19 cellular contexts compared by ENCODE assay signal in the genomic region with DNA sequence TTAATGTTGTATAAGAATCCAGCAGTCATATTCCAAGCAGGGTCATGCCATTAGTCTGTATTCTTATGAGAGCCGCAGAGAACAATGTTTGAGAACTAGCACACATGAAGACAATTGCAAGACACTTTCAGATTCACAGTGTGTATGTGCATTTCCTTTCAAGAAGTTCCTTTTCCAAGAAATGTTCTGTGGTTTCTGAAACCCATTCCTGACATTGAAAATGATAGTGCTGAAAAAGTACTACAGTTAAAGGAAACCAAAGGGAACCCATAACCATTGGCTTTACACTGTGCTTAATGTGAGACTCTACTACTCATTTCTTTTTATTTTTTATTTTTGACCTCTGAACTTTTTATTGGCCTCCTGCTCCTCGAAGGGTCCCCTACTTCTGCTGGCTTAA. TPM values are rescaled to one million over a fixed set of nuclear protein-coding genes. Genes with fewer than 3 reads are reported as not detected.
DNase-seq lines count a peak whose midpoint lies in the region; ATAC-seq, FAIRE-seq and TF ChIP-seq lines count a peak whose summit lies in the region.
"Had no signal": no experiment of that assay in that cellular context is flagged by ENCODE, and none has a peak within 500 bp of the region (broad histone marks: within the 10 kb centered on the region; RNA-seq: fewer than 3 reads in every experiment).

No MANE protein-coding gene starts in this region.

- peaks cover 4% of the 10 kb centered on the region for H3K9me3 Mint-ChIP-seq in activated CD8-positive, alpha-beta T cell treated with anti-CD3 and anti-CD28 coated beads, Interleukin-2, amount 10 ng/mL, durations not matched to agents 7 days and 5 days (ENCODE audit: insufficient read depth)
- no peaks in the 10 kb centered on the region for H3K9me3 Mint-ChIP-seq in activated CD8-positive, alpha-beta T cell treated with anti-CD3 and anti-CD28 coated beads for 36 hours

- TF ChIP-seq RAD21 in K562 (CRISPR knock-in tag; conservative IDR thresholded peaks at IDR 0.05 in 1 of 2, IDR thresholded peaks at IDR 0.05 in 1 of 2) = no peak

- CTCF ChIA-PET in activated CD8-positive, alpha-beta T cell treated with anti-CD3 and anti-CD28 coated beads, Interleukin-2, amount 10 ng/mL, durations not matched to agents 7 days and 5 days (lab: Charles Lee) = no interaction called here
- CTCF ChIA-PET in activated CD8-positive, alpha-beta T cell treated with anti-CD3 and anti-CD28 coated beads for 36 hours (lab: Charles Lee) = no interaction called here
- CTCF ChIA-PET in K562 (lab: Yijun Ruan, JAX; ENCODE audit: low intra/inter-chr PET ratio) = no interaction called here

- H4K20me1 ChIP-seq in K562 (replicated peaks; ENCODE audit: control insufficient read depth, insufficient read depth, low read length) = no peaks in the 10 kb centered on the region

- no peak overlapping the region for H3K9ac ChIP-seq in K562 (ENCODE audit: insufficient read depth in 1 of 2, low read depth in 2 of 2, low read length in 2 of 2)
- H3K9ac ChIP-seq: GM23248 had no signal

- peaks cover 46% of the 10 kb centered on the region for H3K4me1 Mint-ChIP-seq in activated CD8-positive, alpha-beta T cell treated with anti-CD3 and anti-CD28 coated beads, Interleukin-2, amount 10 ng/mL, durations not matched to agents 7 days and 5 days (ENCODE audit: low read depth)
- peaks cover 17% of the 10 kb centered on the region for H3K4me1 Mint-ChIP-seq in activated CD8-positive, alpha-beta T cell treated with anti-CD3 and anti-CD28 coated beads for 36 hours (ENCODE audit: low read depth)

- no peak for ATAC-seq in activated CD8-positive, alpha-beta T cell treated with anti-CD3 and anti-CD28 coated beads, Interleukin-2, amount 10 ng/mL, durations not matched to agents 7 days and 5 days
- ATAC-seq in activated CD8-positive, alpha-beta T cell treated with anti-CD3 and anti-CD28 coated beads for 36 hours = no peak
- ATAC-seq in K562 = no peak
- ATAC-seq: A549, HCT116 had no signal

- peak overlapping the region; percentile 13 for H3K4me3 Mint-ChIP-seq in activated CD8-positive, alpha-beta T cell treated with anti-CD3 and anti-CD28 coated beads, Interleukin-2, amount 10 ng/mL, durations not matched to agents 7 days and 5 days
- no peak overlapping the region for H3K4me3 Mint-ChIP-seq in activated CD8-positive, alpha-beta T cell treated with anti-CD3 and anti-CD28 coated beads for 36 hours
- H3K4me3 Mint-ChIP-seq: CD4-positive, alpha-beta memory T cell had no signal

- peaks cover 0 to 1% of the 10 kb centered on the region in 2 experiments; a peak in 1 of 5 replicates for H3K27me3 ChIP-seq in K562 (ENCODE audit: control insufficient read depth in 2 of 2, insufficient read depth in 2 of 2, low read length in 2 of 2)

- FAIRE-seq in K562 (lab: Jason Lieb, UNC) = no peak
- FAIRE-seq: A549, G401.6, GM12891, H54 had no signal

- in situ Hi-C loops in KBM-7 (cut with MboI; ENCODE audit: low pct_unique_long_range_greater_than_20kb, low sequenced_read_pairs) (no loop called here), K562 (cut with MboI) (no loop called here)

- POLR2A ChIA-PET in activated CD8-positive, alpha-beta T cell treated with anti-CD3 and anti-CD28 coated beads, Interleukin-2, amount 10 ng/mL, durations not matched to agents 7 days and 5 days (lab: Charles Lee) = no interaction called here
- POLR2A ChIA-PET in activated CD8-positive, alpha-beta T cell treated with anti-CD3 and anti-CD28 coated beads for 36 hours (lab: Charles Lee) = no interaction called here
- POLR2A ChIA-PET in K562 (lab: Yijun Ruan, JAX) = no interaction called here

- peaks cover 8% of the 10 kb centered on the region for H3K36me3 Mint-ChIP-seq in activated CD8-positive, alpha-beta T cell treated with anti-CD3 and anti-CD28 coated beads, Interleukin-2, amount 10 ng/mL, durations not matched to agents 7 days and 5 days (ENCODE audit: low read depth)
- no peaks in the 10 kb centered on the region for H3K36me3 Mint-ChIP-seq in activated CD8-positive, alpha-beta T cell treated with anti-CD3 and anti-CD28 coated beads for 36 hours (ENCODE audit: low read depth)
- H3K36me3 Mint-ChIP-seq: CD4-positive, alpha-beta memory T cell had no signal

- no peak for TF ChIP-seq EP300 in K562 (IDR thresholded peaks at IDR 0.05; ENCODE audit: low read length)

- peaks cover 12% of the 10 kb centered on the region for H3K27me3 Mint-ChIP-seq in activated CD8-positive, alpha-beta T cell treated with anti-CD3 and anti-CD28 coated beads, Interleukin-2, amount 10 ng/mL, durations not matched to agents 7 days and 5 days (ENCODE audit: low read depth)
- peaks cover 21% of the 10 kb centered on the region for H3K27me3 Mint-ChIP-seq in activated CD8-positive, alpha-beta T cell treated with anti-CD3 and anti-CD28 coated beads for 36 hours

- no peak for DNase-seq in activated CD8-positive, alpha-beta T cell treated with anti-CD3 and anti-CD28 coated beads, Interleukin-2, amount 10 ng/mL, durations not matched to agents 7 days and 5 days
- no peak for DNase-seq in activated CD8-positive, alpha-beta T cell treated with anti-CD3 and anti-CD28 coated beads for 36 hours
- DNase-seq in KBM-7 = peak; percentile 48
- DNase-seq in OCI-M1 (lab: John Stamatoyannopoulos, UW) = peak; percentile 91
- DNase-seq in K562 (ENCODE audit: extremely low read depth in 1 of 4, low spot score in 3 of 4) = no peak
- DNase-seq in NCI-H524 treated with DMSO at 0.1 percent for 48 hours (lab: John Stamatoyannopoulos, UW) = no peak
- DNase-seq in erythroblast (lab: John Stamatoyannopoulos, UW) = no peak
- DNase-seq: BE2C; CD4-positive, alpha-beta memory T cell; DMS79; EL; GM23248 had no signal

- intact Hi-C loops in activated CD8-positive, alpha-beta T cell treated with anti-CD3 and anti-CD28 coated beads for 36 hours (cut with micrococcal nuclease) = no loop called here
- intact Hi-C loops in K562 (cut with micrococcal nuclease) = no loop called here

- H3K4me3 ChIP-seq in K562 = no peak overlapping the region
- H3K4me3 ChIP-seq: A549, GM23248 had no signal

- H3K4me2 ChIP-seq in K562 (ENCODE audit: insufficient read depth, low read length) = no peak overlapping the region
- H3K4me2 ChIP-seq: A549 had no signal

- no peak overlapping the region for H2AFZ ChIP-seq in K562 (ENCODE audit: low read depth, low read length)
- H2AFZ ChIP-seq: GM23248 had no signal

- H3K79me2 ChIP-seq in K562 (ENCODE audit: control insufficient read depth, insufficient read depth, low read length) = no peaks in the 10 kb centered on the region

- H3K9me3 ChIP-seq in K562 (replicated peaks; ENCODE audit: control insufficient read depth, insufficient read depth, low read depth, low read length) = no peaks in the 10 kb centered on the region
- H3K9me3 ChIP-seq: A549, BE2C had no signal

- TF ChIP-seq POLR2A in K562 (conservative IDR thresholded peaks at IDR 0.05) (no peak), erythroblast (IDR thresholded peaks at IDR 0.05; ENCODE audit: low read length) (no peak)

- 21% methylated on average over 2 of the region's 2 CpGs for WGBS in K562 (ENCODE audit: insufficient coverage, low coverage, missing lambda C conversion rate)

- H3K36me3 ChIP-seq in K562 (ENCODE audit: control insufficient read depth, insufficient read depth, low read length) = no peaks in the 10 kb centered on the region
- H3K36me3 ChIP-seq: BE2C had no signal

- peaks cover 0 to 3% of the 10 kb centered on the region in 2 experiments; a peak in 1 of 5 replicates for H3K4me1 ChIP-seq in K562 (replicated peaks in 1 of 2; ENCODE audit: control insufficient read depth in 2 of 2, insufficient read depth in 2 of 2, low read length in 2 of 2)
- H3K4me1 ChIP-seq: A549, BE2C had no signal

- TF ChIP-seq CTCF in activated CD8-positive, alpha-beta T cell treated with anti-CD3 and anti-CD28 coated beads for 36 hours (IDR thresholded peaks at IDR 0.05) = no peak
- TF ChIP-seq CTCF in K562 (IDR thresholded peaks at IDR 0.05 in 2 of 3, conservative IDR thresholded peaks at IDR 0.05 in 1 of 3; ENCODE audit: insufficient read depth in 2 of 3, low read depth in 1 of 3, low read length in 3 of 3) = no peak

- no peak overlapping the region for H3K27ac ChIP-seq in K562 (ENCODE audit: extremely low read depth, low read depth, low read length)
- H3K27ac ChIP-seq: A549, C4-2B, GM23248 had no signal

- no TSS peak for BruUV-seq in K562 (replicated peaks; lab: Mats Ljungman, UMichigan)

- H3K27ac Mint-ChIP-seq in activated CD8-positive, alpha-beta T cell treated with anti-CD3 and anti-CD28 coated beads, Interleukin-2, amount 10 ng/mL, durations not matched to agents 7 days and 5 days = peak overlapping the region; percentile 77
- no peak overlapping the region for H3K27ac Mint-ChIP-seq in activated CD8-positive, alpha-beta T cell treated with anti-CD3 and anti-CD28 coated beads for 36 hours

- no peaks in the 10 kb centered on the region for H3K9me1 ChIP-seq in K562 (ENCODE audit: control insufficient read depth, insufficient read depth, low read length)

RNA-seq across cellular contexts. Expression of a gene that starts 4.2 kb away (rescaled TPM):
- total RNA-seq in activated CD8-positive, alpha-beta T cell treated with anti-CD3 and anti-CD28 coated beads, Interleukin-2, amount 10 ng/mL, durations not matched to agents 7 days and 5 days = 10 to 100 TPM; 19.3 to 20.6 TPM
- total RNA-seq in activated CD8-positive, alpha-beta T cell treated with anti-CD3 and anti-CD28 coated beads for 36 hours = 10 to 100 TPM; 10.9 to 11.3 TPM
- not detected in 2 replicates for total RNA-seq in K562 (2011; cell fraction: chromatin; rRNA removed; ENCODE audit: low replicate concordance)
- total RNA-seq in K562 (2011; cell fraction: nucleolus; rRNA removed) = not detected in 2 replicates
- total RNA-seq in K562 (2011; cell fraction: nucleoplasm; rRNA removed) = not detected in 2 replicates
- total RNA-seq in K562 (2014; rRNA removed) (not detected in 2 replicates), K562 (2014; rRNA removed; fragmentation: Illumina TruSeq; extraction: Trizol) (not detected in 2 replicates), K562 (2015; rRNA removed; fragmentation: Illumina TruSeq; extraction: Trizol) (not detected in 2 replicates), K562 (2021) (not detected in 2 replicates)
- polyA plus RNA-seq in K562 (2011; rRNA removed) (0.24 TPM in 1 of 2 replicates, not detected in the other), K562 (2014; fragmentation: Illumina TruSeq; extraction: Trizol) (not detected in 2 replicates), K562 (2014; fragmentation: Nextera tagmentation; extraction: Ambion mirVana) (not detected), K562 (2014; rRNA removed) (not detected in 2 replicates)
- polyA plus RNA-seq in K562 (2011; cell fraction: cytosol; rRNA removed) = not detected in 2 replicates
- not detected in 2 replicates for polyA plus RNA-seq in K562 (2011; cell fraction: nucleus; rRNA removed)
- polyA plus RNA-seq in K562 (2012) = not detected in 2 replicates
- polyA minus RNA-seq in K562 (2011; rRNA and poly(A)+ RNA removed) = not detected in 2 replicates
- polyA minus RNA-seq in K562 (2011; cell fraction: cytosol; rRNA and poly(A)+ RNA removed) = not detected in 2 replicates
- polyA minus RNA-seq in K562 (2011; cell fraction: nucleus; rRNA and poly(A)+ RNA removed) = not detected in 2 replicates
- total RNA-seq: GM23248, HT-29 had no signal

RNA-seq across cellular contexts. Expression of a gene that starts 54.5 kb away (rescaled TPM):
- total RNA-seq in activated CD8-positive, alpha-beta T cell treated with anti-CD3 and anti-CD28 coated beads, Interleukin-2, amount 10 ng/mL, durations not matched to agents 7 days and 5 days = not detected
- total RNA-seq in activated CD8-positive, alpha-beta T cell treated with anti-CD3 and anti-CD28 coated beads for 36 hours = not detected
- 0.05 TPM in 1 of 2 replicates, not detected in the other for total RNA-seq in K562 (2011; cell fraction: chromatin; rRNA removed; ENCODE audit: low replicate concordance)
- total RNA-seq in K562 (2011; cell fraction: nucleolus; rRNA removed) = not detected in 2 replicates
- total RNA-seq in K562 (2011; cell fraction: nucleoplasm; rRNA removed) = under 0.01 TPM in 1 of 2 replicates, not detected in the other
- total RNA-seq in K562 (2014; rRNA removed) = under 0.01 and 0.08 TPM in 2 replicates
- total RNA-seq in K562 (2014; rRNA removed; fragmentation: Illumina TruSeq; extraction: Trizol) = 0.04 and 0.06 TPM in 2 replicates
- under 0.01 TPM in 1 of 2 replicates, not detected in the other for total RNA-seq in K562 (2015; rRNA removed; fragmentation: Illumina TruSeq; extraction: Trizol)
- total RNA-seq in K562 (2021) = 0.02 and 0.04 TPM in 2 replicates
- polyA plus RNA-seq in K562 (2011; rRNA removed) = 0.01 TPM in 1 of 2 replicates, not detected in the other
- not detected in 2 replicates for polyA plus RNA-seq in K562 (2011; cell fraction: cytosol; rRNA removed)
- not detected in 2 replicates for polyA plus RNA-seq in K562 (2011; cell fraction: nucleus; rRNA removed)
- polyA plus RNA-seq in K562 (2012) = 0.03 and 0.04 TPM in 2 replicates
- polyA plus RNA-seq in K562 (2014; fragmentation: Illumina TruSeq; extraction: Trizol) = 0.01 and 0.06 TPM in 2 replicates
- polyA plus RNA-seq in K562 (2014; fragmentation: Nextera tagmentation; extraction: Ambion mirVana) = under 1 TPM in 1 of 2 experiments, not detected in 1; 0.04 TPM
- 0.05 TPM in 1 of 2 replicates, not detected in the other for polyA plus RNA-seq in K562 (2014; rRNA removed)
- 0.04 TPM in 1 of 2 replicates, not detected in the other for polyA minus RNA-seq in K562 (2011; rRNA and poly(A)+ RNA removed)
- not detected in 2 replicates for polyA minus RNA-seq in K562 (2011; cell fraction: cytosol; rRNA and poly(A)+ RNA removed)
- not detected in 2 replicates for polyA minus RNA-seq in K562 (2011; cell fraction: nucleus; rRNA and poly(A)+ RNA removed)
- total RNA-seq: CD4-positive, alpha-beta memory T cell had no signal
- polyA plus RNA-seq: CD4-positive, alpha-beta memory T cell had no signal

Comparison
In these comparisons a context has a peak if more than half of its experiments do, and no peak if none do; other contexts are left out.
1. DNase-seq: peak in KBM-7 (single experiment) and OCI-M1 (single experiment); none in activated CD8-positive, alpha-beta T cell treated with anti-CD3 and anti-CD28 coated beads, Interleukin-2, amount 10 ng/mL, durations not matched to agents 7 days and 5 days (single experiment), activated CD8-positive, alpha-beta T cell treated with anti-CD3 and anti-CD28 coated beads for 36 hours (single experiment), K562 (0 of 4), NCI-H524 treated with DMSO at 0.1 percent for 48 hours (single experiment) and erythroblast (0 of 2).
2. RNA of a gene that starts 4.2 kb away (total RNA-seq): 19.3 to 20.6 TPM in activated CD8-positive, alpha-beta T cell treated with anti-CD3 and anti-CD28 coated beads, Interleukin-2, amount 10 ng/mL, durations not matched to agents 7 days and 5 days and 10.9 to 11.3 TPM in activated CD8-positive, alpha-beta T cell treated with anti-CD3 and anti-CD28 coated beads for 36 hours; not detected in K562; every median in the first group is over 10 times any median in the second.